20 cellular contexts compared by ENCODE assay signal in genomic region chr17:39530513-39530912, GRCh38.
A peak's percentile ranks its signal among the peaks of the same experiment; 100 is the strongest.
DNase-seq lines count a peak whose midpoint lies in the region; ATAC-seq and TF ChIP-seq lines count a peak whose summit lies in the region.
"Had no signal": no experiment of that assay in that cellular context is flagged by ENCODE, and none has a peak within 500 bp of the region (broad histone marks: within the 10 kb centered on the region; RNA-seq: fewer than 3 reads in every experiment).

No MANE protein-coding gene starts in this region.

- ATAC-seq in right cardiac atrium, result peak; percentile 29 to 36
- ATAC-seq in heart left ventricle, result no peak
- ATAC-seq in HG02970 (IDR thresholded peaks at IDR 0.05; ENCODE audit: low FRiP score, unreplicated experiment), result no peak
- ATAC-seq: A549 had no signal

- no peak overlapping the region for H2AK5ac ChIP-seq in neuronal stem cell (ENCODE audit: low read depth, low read length)

- H3K27me3 Mint-ChIP-seq in endothelial cell (ENCODE audit: unreplicated experiment), result no peaks in the 10 kb centered on the region
- H3K27me3 Mint-ChIP-seq: CD4-positive, alpha-beta memory T cell had no signal

- H3K9ac ChIP-seq in neuronal stem cell (ENCODE audit: low read depth, low read length, poor library complexity), result no peak overlapping the region
- H3K9ac ChIP-seq: GM23248 had no signal

- H2BK120ac ChIP-seq in neuronal stem cell (ENCODE audit: low read depth, low read length), result no peak overlapping the region

- intact Hi-C loops in right cardiac atrium (cut with DNase I) (no loop called here), heart left ventricle (cut with DNase I) (no loop called here)

- H3K27ac Mint-ChIP-seq in endothelial cell (ENCODE audit: unreplicated experiment), result peak overlapping the region; percentile 61

- DNase-seq in right cardiac atrium, result peak in 1 of 3 donors; percentile 56
- no peak for DNase-seq in heart left ventricle
- DNase-seq in endothelial cell (ENCODE audit: low spot score), result no peak
- DNase-seq in neuronal stem cell (ENCODE audit: low spot score), result no peak
- no peak for DNase-seq in DMS53 (lab: John Stamatoyannopoulos, UW)
- no peak for DNase-seq in NAMALWA (ENCODE audit: low spot score)
- DNase-seq: 8988T; ACHN; AML-193; BE2C; C1 segment of cervical spinal cord; Calu3; CD4-positive, alpha-beta memory T cell; COR-L47; DND-41; GM23248; H7; HCEC 1CT had no signal

- H4K8ac ChIP-seq in neuronal stem cell (ENCODE audit: low read depth, low read length), result no peak overlapping the region

- H2BK12ac ChIP-seq in neuronal stem cell (ENCODE audit: low read length), result no peak overlapping the region

- no peak overlapping the region for H3K4ac ChIP-seq in neuronal stem cell (ENCODE audit: low read length)

- H3K36me3 Mint-ChIP-seq in endothelial cell (ENCODE audit: low read depth, unreplicated experiment), result peaks cover 10% of the 10 kb centered on the region

- no peaks in the 10 kb centered on the region for H3K9me3 ChIP-seq in right cardiac atrium (ENCODE audit: control insufficient read depth, low read length)
- H3K9me3 ChIP-seq in heart left ventricle, result no peaks in the 10 kb centered on the region
- H3K9me3 ChIP-seq in neuronal stem cell (replicated peaks in 1 of 2; ENCODE audit: control insufficient read depth in 2 of 2, insufficient read depth in 1 of 2, low read depth in 1 of 2, low read length in 2 of 2), result peaks cover 0 to 3% of the 10 kb centered on the region in 2 donors
- H3K9me3 ChIP-seq: A549, BE2C had no signal

- no peak overlapping the region for H2BK15ac ChIP-seq in neuronal stem cell (ENCODE audit: low read length)

- peak overlapping the region; percentile 72 for H2BK5ac ChIP-seq in neuronal stem cell (ENCODE audit: low read length)

- 70% methylated on average over 10 of the region's 10 CpGs for WGBS in right cardiac atrium
- WGBS in heart left ventricle, 4 donors, result 67 to 79% (median 72%) methylated on average over 10 of the region's 10 CpGs
- no CpG with 5 or more reads among the region's 10 CpGs for WGBS in neuronal stem cell (ENCODE audit: extremely low coverage in 2 of 2, insufficient read length in 2 of 2, insufficient replicate concordance in 1 of 2), 2 donors

- no peak overlapping the region for H3K4me2 ChIP-seq in neuronal stem cell (ENCODE audit: insufficient read depth, low read length, poor library complexity, severe bottlenecking)
- H3K4me2 ChIP-seq: A549 had no signal

- H3K27ac ChIP-seq in right cardiac atrium (ENCODE audit: low read length) (no peak overlapping the region), heart left ventricle (peak overlapping the region in 1 of 12 donors; percentile 15), neuronal stem cell (replicated peaks; ENCODE audit: low read length) (no peak overlapping the region)
- H3K27ac ChIP-seq: A549, GM23248 had no signal

- no peaks in the 10 kb centered on the region for H3K9me3 Mint-ChIP-seq in endothelial cell (ENCODE audit: unreplicated experiment)
- H3K9me3 Mint-ChIP-seq: CD4-positive, alpha-beta memory T cell had no signal

- TF ChIP-seq CTCF in heart left ventricle (IDR thresholded peaks at IDR 0.05), result no peak
- TF ChIP-seq CTCF in endothelial cell (IDR thresholded peaks at IDR 0.05; ENCODE audit: unreplicated experiment), result no peak

- no peak overlapping the region for H4K91ac ChIP-seq in neuronal stem cell (ENCODE audit: low read depth, low read length, poor library complexity)

- no peaks in the 10 kb centered on the region for H3K79me1 ChIP-seq in neuronal stem cell (ENCODE audit: low read depth, low read length)

- no peak for TF ChIP-seq POLR2A in heart left ventricle (IDR thresholded peaks at IDR 0.05)

- H3K4me3 ChIP-seq in right cardiac atrium (ENCODE audit: low read length), result no peak overlapping the region
- H3K4me3 ChIP-seq in heart left ventricle, result no peak overlapping the region
- H3K4me3 ChIP-seq in neuronal stem cell (ENCODE audit: low read length in 2 of 2), result no peak overlapping the region
- H3K4me3 ChIP-seq: A549, GM23248 had no signal

- H3K4me3 Mint-ChIP-seq in endothelial cell (ENCODE audit: unreplicated experiment), result peak overlapping the region; percentile 79
- H3K4me3 Mint-ChIP-seq: CD4-positive, alpha-beta memory T cell had no signal

- H3K14ac ChIP-seq in neuronal stem cell (ENCODE audit: low read length), result peak overlapping the region; percentile 32

- H2AFZ ChIP-seq in neuronal stem cell (ENCODE audit: low read length), result no peak overlapping the region
- H2AFZ ChIP-seq: GM23248 had no signal

- H3K36me3 ChIP-seq in heart left ventricle, result peaks cover 3 to 72% (median 64%) of the 10 kb centered on the region in 9 donors
- peaks cover 23 to 87% of the 10 kb centered on the region in 2 donors for H3K36me3 ChIP-seq in neuronal stem cell (replicated peaks in 1 of 2; ENCODE audit: control insufficient read depth in 2 of 2, insufficient read depth in 2 of 2, low read length in 2 of 2)

- H3K27me3 ChIP-seq in right cardiac atrium (ENCODE audit: control insufficient read depth, insufficient read depth), result no peaks in the 10 kb centered on the region
- no peaks in the 10 kb centered on the region for H3K27me3 ChIP-seq in heart left ventricle
- H3K27me3 ChIP-seq in neuronal stem cell (ENCODE audit: control insufficient read depth in 3 of 3, insufficient read depth in 3 of 3, low read depth in 1 of 3, low read length in 3 of 3), result no peaks in the 10 kb centered on the region
- H3K27me3 ChIP-seq: BE2C had no signal

- peaks cover 54% of the 10 kb centered on the region for H3K4me1 Mint-ChIP-seq in endothelial cell (ENCODE audit: unreplicated experiment)

- H3K4me1 ChIP-seq in right cardiac atrium (ENCODE audit: control insufficient read depth, insufficient read depth, low read length), result no peaks in the 10 kb centered on the region
- H3K4me1 ChIP-seq in heart left ventricle, result peaks cover 0 to 24% (median 9%) of the 10 kb centered on the region in 12 donors
- no peaks in the 10 kb centered on the region for H3K4me1 ChIP-seq in neuronal stem cell (ENCODE audit: control insufficient read depth in 2 of 2, insufficient read depth in 1 of 2, low read depth in 1 of 2, low read length in 2 of 2)
- H3K4me1 ChIP-seq: A549, BE2C had no signal

- peak overlapping the region; percentile 39 for H3K23ac ChIP-seq in neuronal stem cell (ENCODE audit: low read depth, low read length, poor library complexity)

- H3K18ac ChIP-seq in neuronal stem cell (ENCODE audit: low read length), result no peak overlapping the region

Comparison
In these comparisons a context has a peak if more than half of its experiments do, and no peak if none do; other contexts are left out.
1. ATAC-seq: peak in right cardiac atrium (2 of 2); none in heart left ventricle (0 of 4) and HG02970 (single experiment).